Comparison of ENCODE assay signal across 22 cellular contexts in genomic region chr2:65932571-65932970, GRCh38.
"Had no signal": no experiment of that assay in that cellular context is flagged by ENCODE, and none has a peak within 500 bp of the region (broad histone marks: within the 10 kb centered on the region; RNA-seq: fewer than 3 reads in every experiment).

No MANE protein-coding gene starts in this region.

- ATAC-seq: effector memory CD8-positive, alpha-beta T cell; esophagus mucosa; gastrocnemius medialis; heart right ventricle; left cardiac atrium; left lung; left ventricle myocardium superior; lower lobe of right lung; mucosa of descending colon; naive thymus-derived CD8-positive, alpha-beta T cell had no signal

- H3K4me1 ChIP-seq: esophagus squamous epithelium, gastrocnemius medialis, heart right ventricle, left lung, lower lobe of right lung had no signal

- H3K9me3 ChIP-seq: esophagus squamous epithelium, gastrocnemius medialis, heart right ventricle, left lung, lower lobe of right lung, mucosa of descending colon had no signal

- H3K4me3 ChIP-seq: esophagus squamous epithelium, gastrocnemius medialis, heart right ventricle, left lung, lower lobe of right lung, mucosa of descending colon had no signal

- DNase-seq: cortex of kidney; effector CD8-positive, alpha-beta T cell; effector memory CD8-positive, alpha-beta T cell; endodermal cell; erythroblast; esophagus squamous epithelium; foreskin fibroblast; foreskin melanocyte; gastrocnemius medialis; glutamatergic neuron; heart right ventricle; hippocampal formation; left cardiac atrium; left lung; left ventricle myocardium superior; lower lobe of right lung; mesenchymal stem cell; mucosa of descending colon; naive B cell; naive thymus-derived CD8-positive, alpha-beta T cell had no signal

- H3K36me3 ChIP-seq: esophagus squamous epithelium, gastrocnemius medialis, heart right ventricle, left lung, lower lobe of right lung had no signal

- H3K27me3 ChIP-seq: gastrocnemius medialis, left lung had no signal

- H3K27ac ChIP-seq: epithelial cell of prostate, esophagus squamous epithelium, gastrocnemius medialis, heart right ventricle, left lung, lower lobe of right lung had no signal
